ENCODE assay signal across 1 cellular context in genomic region chr6:25652007-25652515, GRCh38.
TF ChIP-seq lines count a peak whose summit lies in the region.

A gene with protein sequence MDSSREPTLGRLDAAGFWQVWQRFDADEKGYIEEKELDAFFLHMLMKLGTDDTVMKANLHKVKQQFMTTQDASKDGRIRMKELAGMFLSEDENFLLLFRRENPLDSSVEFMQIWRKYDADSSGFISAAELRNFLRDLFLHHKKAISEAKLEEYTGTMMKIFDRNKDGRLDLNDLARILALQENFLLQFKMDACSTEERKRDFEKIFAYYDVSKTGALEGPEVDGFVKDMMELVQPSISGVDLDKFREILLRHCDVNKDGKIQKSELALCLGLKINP (plus strand): TSS chr6:25652215. CDS start chr6:25652404, 189 bp downstream.

TF ChIP-seq in HepG2, 621 proteins besides CTCF, POLR2A, EP300 and RAD21 (continued from another document and continues in another):
- TF ChIP-seq ATF3 (CRISPR knock-in tag; IDR thresholded peaks at IDR 0.05): peak; percentile 78
- peak; percentile 45 for TF ChIP-seq NFYB (CRISPR knock-in tag; IDR thresholded peaks at IDR 0.05)
- peak; percentile 77; the same call in 1 of the 2 replicates for TF ChIP-seq ZNF670 (CRISPR knock-in tag; IDR thresholded peaks at IDR 0.05; ENCODE audit: borderline replicate concordance)
- no peak for TF ChIP-seq ZMAT5 (CRISPR knock-in tag; IDR thresholded peaks at IDR 0.05; ENCODE audit: borderline replicate concordance, low read depth)
- TF ChIP-seq, protein P1, sequence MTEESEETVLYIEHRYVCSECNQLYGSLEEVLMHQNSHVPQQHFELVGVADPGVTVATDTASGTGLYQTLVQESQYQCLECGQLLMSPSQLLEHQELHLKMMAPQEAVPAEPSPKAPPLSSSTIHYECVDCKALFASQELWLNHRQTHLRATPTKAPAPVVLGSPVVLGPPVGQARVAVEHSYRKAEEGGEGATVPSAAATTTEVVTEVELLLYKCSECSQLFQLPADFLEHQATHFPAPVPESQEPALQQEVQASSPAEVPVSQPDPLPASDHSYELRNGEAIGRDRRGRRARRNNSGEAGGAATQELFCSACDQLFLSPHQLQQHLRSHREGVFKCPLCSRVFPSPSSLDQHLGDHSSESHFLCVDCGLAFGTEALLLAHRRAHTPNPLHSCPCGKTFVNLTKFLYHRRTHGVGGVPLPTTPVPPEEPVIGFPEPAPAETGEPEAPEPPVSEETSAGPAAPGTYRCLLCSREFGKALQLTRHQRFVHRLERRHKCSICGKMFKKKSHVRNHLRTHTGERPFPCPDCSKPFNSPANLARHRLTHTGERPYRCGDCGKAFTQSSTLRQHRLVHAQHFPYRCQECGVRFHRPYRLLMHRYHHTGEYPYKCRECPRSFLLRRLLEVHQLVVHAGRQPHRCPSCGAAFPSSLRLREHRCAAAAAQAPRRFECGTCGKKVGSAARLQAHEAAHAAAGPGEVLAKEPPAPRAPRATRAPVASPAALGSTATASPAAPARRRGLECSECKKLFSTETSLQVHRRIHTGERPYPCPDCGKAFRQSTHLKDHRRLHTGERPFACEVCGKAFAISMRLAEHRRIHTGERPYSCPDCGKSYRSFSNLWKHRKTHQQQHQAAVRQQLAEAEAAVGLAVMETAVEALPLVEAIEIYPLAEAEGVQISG (CRISPR knock-in tag; IDR thresholded peaks at IDR 0.05): peak; percentile 87
- no peak for TF ChIP-seq TBX3 (IDR thresholded peaks at IDR 0.05; ENCODE audit: borderline replicate concordance)
- no peak for TF ChIP-seq PREB (CRISPR knock-in tag; IDR thresholded peaks at IDR 0.05)
- peak; percentile 49; the same call in 1 of the 2 replicates for TF ChIP-seq ZMYM3 (CRISPR knock-in tag; IDR thresholded peaks at IDR 0.05)
- TF ChIP-seq, protein P2, sequence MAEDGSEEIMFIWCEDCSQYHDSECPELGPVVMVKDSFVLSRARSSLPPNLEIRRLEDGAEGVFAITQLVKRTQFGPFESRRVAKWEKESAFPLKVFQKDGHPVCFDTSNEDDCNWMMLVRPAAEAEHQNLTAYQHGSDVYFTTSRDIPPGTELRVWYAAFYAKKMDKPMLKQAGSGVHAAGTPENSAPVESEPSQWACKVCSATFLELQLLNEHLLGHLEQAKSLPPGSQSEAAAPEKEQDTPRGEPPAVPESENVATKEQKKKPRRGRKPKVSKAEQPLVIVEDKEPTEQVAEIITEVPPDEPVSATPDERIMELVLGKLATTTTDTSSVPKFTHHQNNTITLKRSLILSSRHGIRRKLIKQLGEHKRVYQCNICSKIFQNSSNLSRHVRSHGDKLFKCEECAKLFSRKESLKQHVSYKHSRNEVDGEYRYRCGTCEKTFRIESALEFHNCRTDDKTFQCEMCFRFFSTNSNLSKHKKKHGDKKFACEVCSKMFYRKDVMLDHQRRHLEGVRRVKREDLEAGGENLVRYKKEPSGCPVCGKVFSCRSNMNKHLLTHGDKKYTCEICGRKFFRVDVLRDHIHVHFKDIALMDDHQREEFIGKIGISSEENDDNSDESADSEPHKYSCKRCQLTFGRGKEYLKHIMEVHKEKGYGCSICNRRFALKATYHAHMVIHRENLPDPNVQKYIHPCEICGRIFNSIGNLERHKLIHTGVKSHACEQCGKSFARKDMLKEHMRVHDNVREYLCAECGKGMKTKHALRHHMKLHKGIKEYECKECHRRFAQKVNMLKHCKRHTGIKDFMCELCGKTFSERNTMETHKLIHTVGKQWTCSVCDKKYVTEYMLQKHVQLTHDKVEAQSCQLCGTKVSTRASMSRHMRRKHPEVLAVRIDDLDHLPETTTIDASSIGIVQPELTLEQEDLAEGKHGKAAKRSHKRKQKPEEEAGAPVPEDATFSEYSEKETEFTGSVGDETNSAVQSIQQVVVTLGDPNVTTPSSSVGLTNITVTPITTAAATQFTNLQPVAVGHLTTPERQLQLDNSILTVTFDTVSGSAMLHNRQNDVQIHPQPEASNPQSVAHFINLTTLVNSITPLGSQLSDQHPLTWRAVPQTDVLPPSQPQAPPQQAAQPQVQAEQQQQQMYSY (CRISPR knock-in tag; IDR thresholded peaks at IDR 0.05): peak; percentile 78; the same call in 1 of the 2 replicates
- TF ChIP-seq ZNF460 (CRISPR knock-in tag; IDR thresholded peaks at IDR 0.05; ENCODE audit: borderline replicate concordance): no peak; the same call in 1 of the 2 replicates
- TF ChIP-seq ZMAT3 (CRISPR knock-in tag; conservative IDR thresholded peaks at IDR 0.05): peak; percentile 99
- no peak for TF ChIP-seq MATR3 (CRISPR knock-in tag; IDR thresholded peaks at IDR 0.05)
- peak; percentile 60; the same call in 1 of the 2 replicates for TF ChIP-seq TFDP1 (CRISPR knock-in tag; IDR thresholded peaks at IDR 0.05; ENCODE audit: borderline replicate concordance)
- TF ChIP-seq U2AF2 (IDR thresholded peaks at IDR 0.05; ENCODE audit: low read depth, low read length): no peak
- TF ChIP-seq ATF7 (IDR thresholded peaks at IDR 0.05): no peak
- TF ChIP-seq ATF7 (CRISPR knock-in tag; IDR thresholded peaks at IDR 0.05): no peak
- peak; percentile 94; the same call in 1 of the 2 replicates for TF ChIP-seq ZNF550 (CRISPR knock-in tag; IDR thresholded peaks at IDR 0.05; ENCODE audit: borderline replicate concordance)
- TF ChIP-seq, protein P3, sequence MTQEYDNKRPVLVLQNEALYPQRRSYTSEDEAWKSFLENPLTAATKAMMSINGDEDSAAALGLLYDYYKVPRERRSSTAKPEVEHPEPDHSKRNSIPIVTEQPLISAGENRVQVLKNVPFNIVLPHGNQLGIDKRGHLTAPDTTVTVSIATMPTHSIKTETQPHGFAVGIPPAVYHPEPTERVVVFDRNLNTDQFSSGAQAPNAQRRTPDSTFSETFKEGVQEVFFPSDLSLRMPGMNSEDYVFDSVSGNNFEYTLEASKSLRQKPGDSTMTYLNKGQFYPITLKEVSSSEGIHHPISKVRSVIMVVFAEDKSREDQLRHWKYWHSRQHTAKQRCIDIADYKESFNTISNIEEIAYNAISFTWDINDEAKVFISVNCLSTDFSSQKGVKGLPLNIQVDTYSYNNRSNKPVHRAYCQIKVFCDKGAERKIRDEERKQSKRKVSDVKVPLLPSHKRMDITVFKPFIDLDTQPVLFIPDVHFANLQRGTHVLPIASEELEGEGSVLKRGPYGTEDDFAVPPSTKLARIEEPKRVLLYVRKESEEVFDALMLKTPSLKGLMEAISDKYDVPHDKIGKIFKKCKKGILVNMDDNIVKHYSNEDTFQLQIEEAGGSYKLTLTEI (CRISPR knock-in tag; conservative IDR thresholded peaks at IDR 0.05): no peak
- no peak for TF ChIP-seq MLLT10 (CRISPR knock-in tag; IDR thresholded peaks at IDR 0.05)
- TF ChIP-seq ZSCAN30 (CRISPR knock-in tag; IDR thresholded peaks at IDR 0.05): peak; percentile 83; the same call in 1 of the 2 replicates
- TF ChIP-seq, protein P4, sequence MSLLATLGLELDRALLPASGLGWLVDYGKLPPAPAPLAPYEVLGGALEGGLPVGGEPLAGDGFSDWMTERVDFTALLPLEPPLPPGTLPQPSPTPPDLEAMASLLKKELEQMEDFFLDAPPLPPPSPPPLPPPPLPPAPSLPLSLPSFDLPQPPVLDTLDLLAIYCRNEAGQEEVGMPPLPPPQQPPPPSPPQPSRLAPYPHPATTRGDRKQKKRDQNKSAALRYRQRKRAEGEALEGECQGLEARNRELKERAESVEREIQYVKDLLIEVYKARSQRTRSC (CRISPR knock-in tag; IDR thresholded peaks at IDR 0.05; ENCODE audit: low read depth): peak; percentile 95; the same call in 1 of the 2 replicates
- peak; percentile 77 for TF ChIP-seq FOSL2 (CRISPR knock-in tag; IDR thresholded peaks at IDR 0.05)
- TF ChIP-seq ZNF512B (CRISPR knock-in tag; IDR thresholded peaks at IDR 0.05; ENCODE audit: borderline replicate concordance): peak; percentile 93; the same call in 1 of the 2 replicates
- TF ChIP-seq KDM6A (CRISPR knock-in tag; IDR thresholded peaks at IDR 0.05; ENCODE audit: low read depth): no peak
- TF ChIP-seq PITX1 (CRISPR knock-in tag; IDR thresholded peaks at IDR 0.05): peak; percentile 80
- TF ChIP-seq NFATC3 (CRISPR knock-in tag; IDR thresholded peaks at IDR 0.05): no peak
- TF ChIP-seq THAP8 (CRISPR knock-in tag; IDR thresholded peaks at IDR 0.05; ENCODE audit: borderline replicate concordance): peak; percentile 46; the same call in 1 of the 2 replicates
- TF ChIP-seq, protein P5, sequence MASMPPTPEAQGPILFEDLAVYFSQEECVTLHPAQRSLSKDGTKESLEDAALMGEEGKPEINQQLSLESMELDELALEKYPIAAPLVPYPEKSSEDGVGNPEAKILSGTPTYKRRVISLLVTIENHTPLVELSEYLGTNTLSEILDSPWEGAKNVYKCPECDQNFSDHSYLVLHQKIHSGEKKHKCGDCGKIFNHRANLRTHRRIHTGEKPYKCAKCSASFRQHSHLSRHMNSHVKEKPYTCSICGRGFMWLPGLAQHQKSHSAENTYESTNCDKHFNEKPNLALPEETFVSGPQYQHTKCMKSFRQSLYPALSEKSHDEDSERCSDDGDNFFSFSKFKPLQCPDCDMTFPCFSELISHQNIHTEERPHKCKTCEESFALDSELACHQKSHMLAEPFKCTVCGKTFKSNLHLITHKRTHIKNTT (CRISPR knock-in tag; IDR thresholded peaks at IDR 0.05): no peak
- peak; percentile 47; the same call in 1 of the 2 replicates for TF ChIP-seq ZNF136 (CRISPR knock-in tag; IDR thresholded peaks at IDR 0.05; ENCODE audit: low read depth)
- TF ChIP-seq NR3C1 (CRISPR knock-in tag; IDR thresholded peaks at IDR 0.05): no peak
- TF ChIP-seq ZNF317 (CRISPR knock-in tag; IDR thresholded peaks at IDR 0.05): peak; percentile 91
- TF ChIP-seq NFE2 (CRISPR knock-in tag; IDR thresholded peaks at IDR 0.05): no peak
- TF ChIP-seq HDAC1 (CRISPR knock-in tag; IDR thresholded peaks at IDR 0.05): peak; percentile 89
- no peak for TF ChIP-seq ZNF850 (CRISPR knock-in tag; conservative IDR thresholded peaks at IDR 0.05)
- peak; percentile 99 for TF ChIP-seq NKX3-1 (CRISPR knock-in tag; IDR thresholded peaks at IDR 0.05)
- peak; percentile 90; the same call in 1 of the 2 replicates for TF ChIP-seq ZNF660 (CRISPR knock-in tag; IDR thresholded peaks at IDR 0.05; ENCODE audit: borderline replicate concordance, low read depth)
- TF ChIP-seq GPN1 (CRISPR knock-in tag; IDR thresholded peaks at IDR 0.05; ENCODE audit: borderline replicate concordance): peak; percentile 64; the same call in 1 of the 2 replicates
- no peak for TF ChIP-seq THYN1 (CRISPR knock-in tag; IDR thresholded peaks at IDR 0.05; ENCODE audit: borderline replicate concordance, low read depth)
- peak; percentile 87 for TF ChIP-seq HMG20B (CRISPR knock-in tag; conservative IDR thresholded peaks at IDR 0.05)
- peak; percentile 97 for TF ChIP-seq ZNF607 (CRISPR knock-in tag; IDR thresholded peaks at IDR 0.05; ENCODE audit: borderline replicate concordance)
- TF ChIP-seq MYNN (CRISPR knock-in tag; IDR thresholded peaks at IDR 0.05; ENCODE audit: low read depth): peak; percentile 92; the same call in 1 of the 2 replicates
- TF ChIP-seq, protein P6, sequence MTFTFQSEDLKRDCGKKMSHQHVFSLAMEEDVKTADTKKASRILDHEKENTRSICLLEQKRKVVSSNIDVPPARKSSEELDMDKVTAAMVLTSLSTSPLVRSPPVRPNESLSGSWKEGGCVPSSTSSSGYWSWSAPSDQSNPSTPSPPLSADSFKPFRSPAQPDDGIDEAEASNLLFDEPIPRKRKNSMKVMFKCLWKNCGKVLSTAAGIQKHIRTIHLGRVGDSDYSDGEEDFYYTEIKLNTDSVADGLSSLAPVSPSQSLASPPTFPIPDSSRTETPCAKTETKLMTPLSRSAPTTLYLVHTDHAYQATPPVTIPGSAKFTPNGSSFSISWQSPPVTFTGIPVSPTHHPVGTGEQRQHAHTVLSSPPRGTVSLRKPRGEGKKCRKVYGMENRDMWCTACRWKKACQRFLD (CRISPR knock-in tag; IDR thresholded peaks at IDR 0.05; ENCODE audit: borderline replicate concordance): peak; percentile 95
- TF ChIP-seq ZNF17 (CRISPR knock-in tag; IDR thresholded peaks at IDR 0.05): peak; percentile 76; the same call in 1 of the 2 replicates
